ENCODE assay signal across 18 cellular contexts in genomic region chr9:4324513-4324912, GRCh38. TPM values are rescaled to one million over a fixed set of nuclear protein-coding genes. Genes with fewer than 3 reads are reported as not detected.
DNase-seq lines count a peak whose midpoint lies in the region; ATAC-seq and TF ChIP-seq lines count a peak whose summit lies in the region.
"Had no signal": no experiment of that assay in that cellular context is flagged by ENCODE, and none has a peak within 500 bp of the region (broad histone marks: within the 10 kb centered on the region; RNA-seq: fewer than 3 reads in every experiment).

No MANE protein-coding gene starts in this region.

- no peak overlapping the region for H4K5ac ChIP-seq in IMR-90 (ENCODE audit: low read depth, low read length)

- H2AK5ac ChIP-seq in IMR-90 (ENCODE audit: low read depth, low read length): no peak overlapping the region

- no peak overlapping the region; the same call in 1 of the 2 replicates for H2BK20ac ChIP-seq in IMR-90 (ENCODE audit: low read depth, low read length)

- H3K4me3 ChIP-seq in AG09309 (ENCODE audit: control insufficient read depth, low read depth, low read length) (no peak overlapping the region), IMR-90 (ENCODE audit: insufficient read depth, low read depth, low read length) (no peak overlapping the region), cardiac fibroblast (replicated peaks in 1 of 2; ENCODE audit: low read depth in 2 of 2, low read length in 2 of 2) (no peak overlapping the region), transverse colon (no peak overlapping the region), WERI-Rb-1 (ENCODE audit: low read depth, low read length) (no peak overlapping the region)
- H3K4me3 ChIP-seq: gastrocnemius medialis, upper lobe of right lung had no signal

- no peak overlapping the region for H2BK5ac ChIP-seq in IMR-90 (ENCODE audit: low read depth, low read length, poor library complexity, severe bottlenecking)

- no peaks in the 10 kb centered on the region for H4K20me1 ChIP-seq in IMR-90 (ENCODE audit: insufficient read depth, low read length)

- peaks cover 7% of the 10 kb centered on the region for H3K9me1 ChIP-seq in IMR-90 (ENCODE audit: insufficient read depth, low read length)

- CTCF ChIA-PET in IMR-90 (lab: Yijun Ruan, JAX): no interaction called here

- peak; percentile 52 for DNase-seq in AG09309 (ENCODE audit: low read depth)
- peak; percentile 82 for DNase-seq in IMR-90
- DNase-seq in cardiac fibroblast (ENCODE audit: low read depth in 2 of 2): peak; percentile 85 to 93
- DNase-seq in lung microvascular endothelial cell (ENCODE audit: low read depth in 2 of 2): peak; percentile 50 to 90
- no peak for DNase-seq in transverse colon
- DNase-seq in WERI-Rb-1: no peak
- no peak for DNase-seq in hypothalamus (lab: John Stamatoyannopoulos, UW)
- no peak for DNase-seq in caudate nucleus (lab: John Stamatoyannopoulos, UW)
- DNase-seq: activated CD4-positive, alpha-beta memory T cell treated with anti-CD3 and anti-CD28 coated beads for 36 hours; AML-193; gastrocnemius medialis; H9; NCI-H1417 treated with DMSO at 0.1 percent for 48 hours; NCI-H510A; OCI-M1; upper lobe of right lung had no signal

- in situ Hi-C loops in IMR-90 (cut with MboI; ENCODE audit: low sequenced_read_pairs) (no loop called here), transverse colon (cut with MboI; ENCODE audit: low pct_ligation_motif_present in 1 of 4, low pct_unique_long_range_greater_than_20kb in 1 of 4, low sequenced_read_pairs in 3 of 4) (no loop called here)

- H3K23ac ChIP-seq in IMR-90 (ENCODE audit: low read depth, low read length): no peak overlapping the region; the same call in 1 of the 2 replicates

- H3K9ac ChIP-seq in IMR-90 (ENCODE audit: low read depth, low read length): no peak overlapping the region

- no peak for TF ChIP-seq CTCF in AG09309 (IDR thresholded peaks at IDR 0.05; ENCODE audit: control insufficient read depth, insufficient read depth, low read depth, low read length, missing control alignments)
- no peak for TF ChIP-seq CTCF in IMR-90 (conservative IDR thresholded peaks at IDR 0.05; ENCODE audit: low read depth, low read length)
- no peak for TF ChIP-seq CTCF in cardiac fibroblast (IDR thresholded peaks at IDR 0.05; ENCODE audit: low read depth, low read length)
- TF ChIP-seq CTCF in transverse colon (IDR thresholded peaks at IDR 0.05): no peak
- no peak for TF ChIP-seq CTCF in WERI-Rb-1 (IDR thresholded peaks at IDR 0.05; ENCODE audit: low read depth, low read length)

- no peaks in the 10 kb centered on the region for H3K79me1 ChIP-seq in IMR-90 (ENCODE audit: low read depth in 1 of 2, low read length in 2 of 2)

- no peak for TF ChIP-seq EP300 in transverse colon (IDR thresholded peaks at IDR 0.05; ENCODE audit: low read depth)

- H3K27ac ChIP-seq in IMR-90 (ENCODE audit: insufficient read depth, low read length): no peak overlapping the region
- H3K27ac ChIP-seq in transverse colon: no peak overlapping the region
- H3K27ac ChIP-seq in WERI-Rb-1: no peak overlapping the region
- H3K27ac ChIP-seq in caudate nucleus (ENCODE audit: low read depth, low read length): no peak overlapping the region
- H3K27ac ChIP-seq: gastrocnemius medialis, upper lobe of right lung had no signal

- H4K91ac ChIP-seq in IMR-90 (ENCODE audit: insufficient read depth, low read depth, low read length): no peak overlapping the region

- H3K9me3 ChIP-seq in IMR-90 (ENCODE audit: control insufficient read depth, insufficient read depth, low read length): no peaks in the 10 kb centered on the region
- H3K9me3 ChIP-seq in transverse colon: no peaks in the 10 kb centered on the region
- H3K9me3 ChIP-seq in WERI-Rb-1 (ENCODE audit: severe bottlenecking): no peaks in the 10 kb centered on the region
- H3K9me3 ChIP-seq: gastrocnemius medialis had no signal

- H3K4ac ChIP-seq in IMR-90 (ENCODE audit: low read depth, low read length): no peak overlapping the region

- ATAC-seq in IMR-90 (ENCODE audit: low read depth): peak; percentile 44; the same call in 1 of the 2 replicates
- ATAC-seq: gastrocnemius medialis; sciatic nerve; stimulated activated effector memory CD8-positive, alpha-beta T cell treated with anti-CD3 and anti-CD28 coated beads, Interleukin-12 subunit alpha, Interleukin-12 subunit beta, amount 100 ng/mL, for 72 hours; upper lobe of right lung had no signal

- no peak overlapping the region; the same call in 2 of the 3 replicates for H2BK15ac ChIP-seq in IMR-90 (ENCODE audit: low read depth, low read length)

- no peak overlapping the region for H2AFZ ChIP-seq in IMR-90 (replicated peaks; ENCODE audit: low read length, poor library complexity)

- POLR2A ChIA-PET in IMR-90 (lab: Charles Lee; ENCODE audit: unreplicated experiment): no interaction called here

- TF ChIP-seq POLR2A in IMR-90 (IDR thresholded peaks at IDR 0.05; ENCODE audit: low read depth, low read length) (no peak), transverse colon (IDR thresholded peaks at IDR 0.05) (no peak)

- no peaks in the 10 kb centered on the region for H3K4me1 ChIP-seq in IMR-90 (ENCODE audit: control insufficient read depth, insufficient read depth, low read length)
- H3K4me1 ChIP-seq in transverse colon: no peaks in the 10 kb centered on the region
- H3K4me1 ChIP-seq: gastrocnemius medialis, upper lobe of right lung had no signal

- no TSS peak for BruUV-seq in IMR-90 (replicated peaks; lab: Mats Ljungman, UMichigan)

- peak overlapping the region in 1 of 2 experiments; percentile 41; a peak in 1 of 4 replicates for H4K8ac ChIP-seq in IMR-90 (ENCODE audit: low read depth in 2 of 2, low read length in 2 of 2)

- H2BK120ac ChIP-seq in IMR-90 (ENCODE audit: low read depth, low read length): peak overlapping the region; percentile 67; the same call in 1 of the 2 replicates

- TF ChIP-seq RAD21 in IMR-90 (IDR thresholded peaks at IDR 0.05; ENCODE audit: low read length): no peak

- WGBS in IMR-90 (ENCODE audit: extremely low coverage in 2 of 2, insufficient read length in 1 of 2), 2 experiments: no CpG with 5 or more reads among the region's 2 CpGs
- 74 to 86% methylated on average over 2 of the region's 2 CpGs for WGBS in transverse colon (ENCODE audit: low coverage in 1 of 2), 2 donors

- no peak overlapping the region for H3K56ac ChIP-seq in IMR-90 (ENCODE audit: extremely low read depth, insufficient read depth, low read length)

- H3K27me3 ChIP-seq in IMR-90 (ENCODE audit: control insufficient read depth, insufficient read depth, low read length): no peaks in the 10 kb centered on the region
- no peaks in the 10 kb centered on the region for H3K27me3 ChIP-seq in transverse colon
- no peaks in the 10 kb centered on the region for H3K27me3 ChIP-seq in WERI-Rb-1 (ENCODE audit: insufficient read depth, low read depth, severe bottlenecking)
- H3K27me3 ChIP-seq: gastrocnemius medialis, upper lobe of right lung had no signal

- H3K4me2 ChIP-seq in IMR-90 (ENCODE audit: low read depth, low read length): no peak overlapping the region

- no peak overlapping the region for H2AK9ac ChIP-seq in IMR-90 (replicated peaks; ENCODE audit: low read depth, low read length, poor library complexity)

- no peaks in the 10 kb centered on the region for H3K36me3 ChIP-seq in IMR-90 (ENCODE audit: control insufficient read depth, insufficient read depth, low read length)
- H3K36me3 ChIP-seq in transverse colon: no peaks in the 10 kb centered on the region
- no peaks in the 10 kb centered on the region for H3K36me3 ChIP-seq in WERI-Rb-1
- H3K36me3 ChIP-seq: gastrocnemius medialis, upper lobe of right lung had no signal

- dilution Hi-C loops in IMR-90 (cut with HindIII; ENCODE audit: low sequenced_read_pairs, unreplicated experiment): no loop called here

- intact Hi-C loops in IMR-90 (cut with micrococcal nuclease) (no loop called here), transverse colon (cut with DNase I; ENCODE audit: low total_unique reads) (no loop called here)

- H3K18ac ChIP-seq in IMR-90 (ENCODE audit: low read depth, low read length): peak overlapping the region; percentile 55

- no peak overlapping the region; the same call in 1 of the 2 replicates for H3K14ac ChIP-seq in IMR-90 (replicated peaks; ENCODE audit: low read depth, low read length)

TF ChIP-seq in IMR-90, 13 proteins besides CTCF, POLR2A, EP300 and RAD21:
- TF ChIP-seq SMC3 (IDR thresholded peaks at IDR 0.05; ENCODE audit: low read depth, low read length): no peak
- TF ChIP-seq NFE2L2 (IDR thresholded peaks at IDR 0.05; ENCODE audit: low read depth, low read length): peak; percentile 54; the same call in 1 of the 2 replicates
- TF ChIP-seq ELK1 (IDR thresholded peaks at IDR 0.05; ENCODE audit: borderline replicate concordance, low read depth, low read length): no peak

RNA-seq across cellular contexts. Expression of gene GLIS3, which starts 24.6 kb away (rescaled TPM):
- total RNA-seq in IMR-90 (2012; rRNA removed) (22.5 and 22.8 TPM in 2 replicates), lung microvascular endothelial cell (14.2 and 59.7 TPM in 2 replicates), transverse colon (10 to 100 TPM; 13.5 to 36.2 (median 28.8) TPM)
- polyA plus RNA-seq in IMR-90 (2012; rRNA removed): 5.7 TPM in 2 replicates
- 3.0 and 3.7 TPM in 2 replicates for polyA plus RNA-seq in IMR-90 (2012; cell fraction: cytosol; rRNA removed)
- 5.5 and 9.3 TPM in 2 replicates for polyA plus RNA-seq in IMR-90 (2012; cell fraction: nucleus; rRNA removed; ENCODE audit: low replicate concordance)

Comparison
In these comparisons a context has a peak if more than half of its experiments do, and no peak if none do; other contexts are left out.
1. DNase-seq: peak in AG09309 (single experiment), IMR-90 (single experiment), cardiac fibroblast (2 of 2) and lung microvascular endothelial cell (2 of 2); none in transverse colon (single experiment), WERI-Rb-1 (single experiment), hypothalamus (0 of 51) and caudate nucleus (0 of 61).